8 cellular contexts compared by ENCODE assay signal in genomic region chr11:64165842-64166635, GRCh38. TPM values are rescaled to one million over a fixed set of nuclear protein-coding genes. Genes with fewer than 3 reads are reported as not detected.
A peak's percentile ranks its signal among the peaks of the same experiment; 100 is the strongest.
DNase-seq lines count a peak whose midpoint lies in the region; ATAC-seq, FAIRE-seq and TF ChIP-seq lines count a peak whose summit lies in the region.

Gene MACROD1, minus strand, starts transcription at chr11:64166113. Its CDS starts 119 bp downstream, at chr11:64165994.

- H2AFZ ChIP-seq in HepG2 (ENCODE audit: low read length), result no peak within 1 kb of the TSS

- H3K27me3 ChIP-seq in HepG2 (ENCODE audit: control insufficient read depth in 1 of 2, insufficient read depth in 2 of 2, low read length in 2 of 2), result no peaks in the 10 kb centered on the region; a peak in 1 of 5 replicates

- TF ChIP-seq CTCF in AG04449 (IDR thresholded peaks at IDR 0.05; ENCODE audit: insufficient read depth, low read length, missing control alignments) (no peak), HepG2 (CRISPR knock-in tag; IDR thresholded peaks at IDR 0.05) (no peak; the same call in 1 of the 2 replicates)

- peak within 1 kb of the TSS; percentile 93 for H3K9ac ChIP-seq in HepG2 (ENCODE audit: insufficient read depth, low read depth, low read length)

- in situ Hi-C loops in HepG2 (cut with HindIII; ENCODE audit: extremely low pct_ligation_motif_present, low pct_unique_long_range_greater_than_20kb), result no loop called here

- DNase-seq in AG04449 (ENCODE audit: low read depth, low spot score) (no peak), NCI-H510A treated with DMSO at 0.1 percent for 48 hours (lab: John Stamatoyannopoulos, UW) (peak; percentile 91), dermis blood vessel endothelial cell (peak; percentile 88), HepG2 (ENCODE audit: low spot score) (peak; percentile 86)
- peak; percentile 83 for DNase-seq in activated CD4-positive, alpha-beta T cell treated with anti-CD3 and anti-CD28 coated beads, Interleukin-2, amount 10 ng/mL, durations not matched to agents 7 days and 5 days
- DNase-seq in stimulated activated CD4-positive, alpha-beta T cell treated with anti-CD3 and anti-CD28 coated beads, Interleukin-4, amount 100 ng/mL, for 1 hour, result peak; percentile 85

- TF ChIP-seq POLR2A in HepG2 (IDR thresholded peaks at IDR 0.05; ENCODE audit: insufficient read depth in 1 of 2, low read depth in 2 of 2, low read length in 2 of 2), result peak; percentile 63 to 76; a peak in 3 of 4 replicates

- H3K9me3 Mint-ChIP-seq in activated CD4-positive, alpha-beta T cell treated with anti-CD3 and anti-CD28 coated beads, Interleukin-2, amount 10 ng/mL, durations not matched to agents 7 days and 5 days, result no peaks in the 10 kb centered on the region

- peaks cover 17% of the 10 kb centered on the region for H3K79me2 ChIP-seq in HepG2 (ENCODE audit: insufficient read depth, low read length)

- H3K4me3 Mint-ChIP-seq in activated CD4-positive, alpha-beta T cell treated with anti-CD3 and anti-CD28 coated beads, Interleukin-2, amount 10 ng/mL, durations not matched to agents 7 days and 5 days, result peak within 1 kb of the TSS; percentile 90

- H3K27ac ChIP-seq in HepG2 (ENCODE audit: extremely low read length, insufficient read depth, low read length), result peak within 1 kb of the TSS; percentile 89

- CTCF ChIA-PET in AG04449 (lab: Yijun Ruan, JAX), result interaction anchor here (0.9 to 9.3 kb wide), 5 partner anchors 14 to 170 kb away, joined by 3 to 96 read pairs (median 5); no protein-coding TSS in a partner anchor
- CTCF ChIA-PET in activated CD4-positive, alpha-beta T cell treated with anti-CD3 and anti-CD28 coated beads, Interleukin-2, amount 10 ng/mL, durations not matched to agents 7 days and 5 days (lab: Charles Lee), result interaction anchor here (0.5 to 1.2 kb wide), 4 partner anchors 16 to 198 kb away, joined by 3 to 6 read pairs (median 3); no protein-coding TSS in a partner anchor
- CTCF ChIA-PET in HepG2 (lab: Yijun Ruan, JAX; ENCODE audit: low intra/inter-chr PET ratio, low total read pairs), result no interaction called here

- intact Hi-C loops in HepG2 (cut with micrococcal nuclease; ENCODE audit: unreplicated experiment), result no loop called here

- H3K4me3 ChIP-seq in AG04449 (ENCODE audit: low read depth, low read length) (peak within 1 kb of the TSS; percentile 67), HepG2 (replicated peaks in 1 of 3; ENCODE audit: insufficient read depth in 1 of 3, low read depth in 2 of 3, low read length in 3 of 3) (peak within 1 kb of the TSS; percentile 55 to 94 (median 94))

- H3K27ac Mint-ChIP-seq in activated CD4-positive, alpha-beta T cell treated with anti-CD3 and anti-CD28 coated beads, Interleukin-2, amount 10 ng/mL, durations not matched to agents 7 days and 5 days, result peak within 1 kb of the TSS; percentile 83

- H3K36me3 Mint-ChIP-seq in activated CD4-positive, alpha-beta T cell treated with anti-CD3 and anti-CD28 coated beads, Interleukin-2, amount 10 ng/mL, durations not matched to agents 7 days and 5 days (ENCODE audit: low read depth), result no peaks in the 10 kb centered on the region

- H3K36me3 ChIP-seq in HepG2 (replicated peaks in 1 of 2; ENCODE audit: control insufficient read depth in 1 of 2, insufficient read depth in 2 of 2, low read length in 2 of 2), result no peaks in the 10 kb centered on the region

- peaks cover 16% of the 10 kb centered on the region for H3K4me1 Mint-ChIP-seq in activated CD4-positive, alpha-beta T cell treated with anti-CD3 and anti-CD28 coated beads, Interleukin-2, amount 10 ng/mL, durations not matched to agents 7 days and 5 days

- TSS peak; percentile 73 for BruUV-seq in HepG2 (replicated peaks; lab: Mats Ljungman, UMichigan)

- no peak for TF ChIP-seq EP300 in HepG2 (IDR thresholded peaks at IDR 0.05; ENCODE audit: low read depth in 2 of 2, low read length in 2 of 2)
- 0 out of 2 replicates have a peak, but pooled peaks have one; percentile 7 for TF ChIP-seq EP300 in HepG2 (CRISPR knock-in tag; IDR thresholded peaks at IDR 0.05; ENCODE audit: borderline replicate concordance)

- no peaks in the 10 kb centered on the region for H3K9me3 ChIP-seq in HepG2 (ENCODE audit: low read length)

- peak within 1 kb of the TSS; percentile 88 for H3K4me2 ChIP-seq in HepG2 (ENCODE audit: low read depth, low read length)

- no peaks in the 10 kb centered on the region for H4K20me1 ChIP-seq in HepG2 (ENCODE audit: insufficient read depth, low read length)

- FAIRE-seq in HepG2 (lab: Jason Lieb, UNC), result no peak

- H3K27me3 Mint-ChIP-seq in activated CD4-positive, alpha-beta T cell treated with anti-CD3 and anti-CD28 coated beads, Interleukin-2, amount 10 ng/mL, durations not matched to agents 7 days and 5 days, result no peaks in the 10 kb centered on the region

- peak; percentile 70 for ATAC-seq in GM19023 (IDR thresholded peaks at IDR 0.05; ENCODE audit: unreplicated experiment)
- peak; percentile 84 for ATAC-seq in HG03354 (IDR thresholded peaks at IDR 0.05; ENCODE audit: poor library complexity, severe bottlenecking, unreplicated experiment)
- ATAC-seq in HepG2, result peak; percentile 93

- POLR2A ChIA-PET in AG04449 (lab: Yijun Ruan, JAX), result interaction anchor here (1.0 kb wide), 1 partner anchor 166 kb away, joined by 3 read pairs; no protein-coding TSS in a partner anchor
- POLR2A ChIA-PET in activated CD4-positive, alpha-beta T cell treated with anti-CD3 and anti-CD28 coated beads, Interleukin-2, amount 10 ng/mL, durations not matched to agents 7 days and 5 days (lab: Charles Lee), result interaction anchor here (1.0 kb wide), 1 partner anchor 19 kb away, joined by 3 read pairs; no protein-coding TSS in a partner anchor
- POLR2A ChIA-PET in HepG2 (lab: Yijun Ruan, JAX), result interaction anchor here (0.6 to 3.5 kb wide), 12 partner anchors 15 to 159 kb away, joined by 3 to 31 read pairs (median 4); partner anchors contain the start of genes CATSPERZ, FKBP2, STIP1 and TRMT112

- WGBS in HepG2 (ENCODE audit: low lambda C conversion rate), result 2% methylated on average over 19 of the region's 92 CpGs

- peaks cover 43% of the 10 kb centered on the region for H3K4me1 ChIP-seq in HepG2 (ENCODE audit: insufficient read depth, low read length)

- peak; percentile 54; the same call in 1 of the 2 replicates for TF ChIP-seq RAD21 in HepG2 (CRISPR knock-in tag; IDR thresholded peaks at IDR 0.05)

TF ChIP-seq in HepG2, 621 proteins besides CTCF, POLR2A, EP300 and RAD21 (continues in another document):
- TF ChIP-seq FOXM1 (CRISPR knock-in tag; IDR thresholded peaks at IDR 0.05) (no peak), HOXA7 (CRISPR knock-in tag; IDR thresholded peaks at IDR 0.05) (no peak), KLF16 (CRISPR knock-in tag; IDR thresholded peaks at IDR 0.05) (peak in 1 of 2 experiments; percentile 69; a peak in 1 of 4 replicates), ZNF816 (CRISPR knock-in tag; IDR thresholded peaks at IDR 0.05; ENCODE audit: borderline replicate concordance) (peak; percentile 83; the same call in 1 of the 2 replicates), ZBTB39 (CRISPR knock-in tag; IDR thresholded peaks at IDR 0.05) (no peak; the same call in 1 of the 2 replicates), CBFB (CRISPR knock-in tag; IDR thresholded peaks at IDR 0.05) (0 out of 2 replicates have a peak, but pooled peaks have one; percentile 4), HOXD1 (CRISPR knock-in tag; IDR thresholded peaks at IDR 0.05) (no peak), YEATS2 (CRISPR knock-in tag; IDR thresholded peaks at IDR 0.05; ENCODE audit: borderline replicate concordance) (peak; percentile 62; the same call in 1 of the 2 replicates), ZSCAN30 (CRISPR knock-in tag; IDR thresholded peaks at IDR 0.05) (peak; percentile 64; the same call in 1 of the 2 replicates)

RNA-seq across cellular contexts. Expression of gene MACROD1, which starts in this region (rescaled TPM):
- total RNA-seq in activated CD4-positive, alpha-beta T cell treated with anti-CD3 and anti-CD28 coated beads, Interleukin-2, amount 10 ng/mL, durations not matched to agents 7 days and 5 days, result 10 to 100 TPM in 1 of 2 experiments, 1 to 10 TPM in 1; 9.2 to 11.6 TPM
- 17.5 and 29.3 TPM in 2 replicates for total RNA-seq in dermis blood vessel endothelial cell
- 34.5 and 39.6 TPM in 2 replicates for total RNA-seq in HepG2 (2016; rRNA removed; fragmentation: Illumina TruSeq; extraction: Trizol)
- 23.6 and 29.7 TPM in 2 replicates for total RNA-seq in HepG2 (2016; cell fraction: cytosol; rRNA removed; fragmentation: Illumina TruSeq; extraction: Trizol; ENCODE audit: low read depth)
- 43.8 and 49.2 TPM in 2 replicates for total RNA-seq in HepG2 (2016; cell fraction: insoluble cytoplasmic fraction; rRNA removed; fragmentation: Illumina TruSeq; extraction: Trizol)
- 16.2 and 21.8 TPM in 2 replicates for total RNA-seq in HepG2 (2016; cell fraction: membrane; rRNA removed; fragmentation: Illumina TruSeq; extraction: Trizol)
- 22.4 and 29.3 TPM in 2 replicates for total RNA-seq in HepG2 (2016; cell fraction: nucleus; rRNA removed; fragmentation: Illumina TruSeq; extraction: Trizol)
- polyA plus RNA-seq in HepG2 (2011; rRNA removed), result 23.1 and 33.3 TPM in 2 replicates
- polyA plus RNA-seq in HepG2 (2011; cell fraction: cytosol; rRNA removed), result 25.3 and 42.0 TPM in 2 replicates
- 93.7 and 126 TPM in 2 replicates for polyA plus RNA-seq in HepG2 (2011; cell fraction: nucleus; rRNA removed)
- 18.7 and 29.0 TPM in 2 replicates for polyA plus RNA-seq in HepG2 (2012)
- 25.1 and 25.8 TPM in 2 replicates for polyA plus RNA-seq in HepG2 (2016; cell fraction: cytosol; fragmentation: Illumina TruSeq; extraction: Trizol; ENCODE audit: low read depth)
- 30.6 and 31.8 TPM in 2 replicates for polyA plus RNA-seq in HepG2 (2016; cell fraction: insoluble cytoplasmic fraction; fragmentation: Illumina TruSeq; extraction: Trizol; ENCODE audit: low read depth)
- 19.9 and 25.0 TPM in 2 replicates for polyA plus RNA-seq in HepG2 (2016; cell fraction: membrane; fragmentation: Illumina TruSeq; extraction: Trizol; ENCODE audit: low read depth)
- polyA plus RNA-seq in HepG2 (2016; cell fraction: nucleus; fragmentation: Illumina TruSeq; extraction: Trizol; ENCODE audit: insufficient read depth, low read depth), result 40.3 and 41.4 TPM in 2 replicates
- polyA minus RNA-seq in HepG2 (2011; rRNA and poly(A)+ RNA removed; ENCODE audit: low replicate concordance), result 8.3 and 13.1 TPM in 2 replicates
- 10.1 and 10.9 TPM in 2 replicates for polyA minus RNA-seq in HepG2 (2011; cell fraction: cytosol; rRNA and poly(A)+ RNA removed)
- polyA minus RNA-seq in HepG2 (2011; cell fraction: nucleus; rRNA and poly(A)+ RNA removed), result 17.8 and 21.0 TPM in 2 replicates
